In genomic region chr3:46406786-46407611, GRCh38 we compare ENCODE assay signal across 8 cellular contexts. TPM values are rescaled to one million over a fixed set of nuclear protein-coding genes. Genes with fewer than 3 reads are reported as not detected.
DNase-seq lines count a peak whose midpoint lies in the region; ATAC-seq and TF ChIP-seq lines count a peak whose summit lies in the region.

Gene CCR5AS, minus strand, starts transcription at chr3:46407066.
Gene CCRL2, plus strand, starts transcription at chr3:46407259. Its CDS starts 821 bp downstream, at chr3:46408080.

- ATAC-seq in IMR-90 (ENCODE audit: low read depth), result no peak; the same call in none of the 2 replicates
- ATAC-seq in upper lobe of right lung, result peak; percentile 88
- ATAC-seq in HG02610 (IDR thresholded peaks at IDR 0.05; ENCODE audit: unreplicated experiment), result no peak

- peak within 1 kb of the TSS; percentile 89 for H2AFZ ChIP-seq in IMR-90 (replicated peaks; ENCODE audit: low read length, poor library complexity)
- H2AFZ ChIP-seq in fibroblast of lung (ENCODE audit: low read length), result peak within 1 kb of the TSS; percentile 62

- H3K4me2 ChIP-seq in IMR-90 (ENCODE audit: low read depth, low read length) (peak within 1 kb of the TSS; percentile 60), fibroblast of lung (ENCODE audit: extremely low read depth, insufficient read depth, low read length) (peak within 1 kb of the TSS; percentile 75)

- peak within 1 kb of the TSS; percentile 85 for H2BK120ac ChIP-seq in IMR-90 (ENCODE audit: low read depth, low read length)

- no peaks in the 10 kb centered on the region for H3K79me2 ChIP-seq in fibroblast of lung (ENCODE audit: control insufficient read depth, insufficient read depth, low read length)

- no TSS peak for BruUV-seq in IMR-90 (replicated peaks; lab: Mats Ljungman, UMichigan)

- peak within 1 kb of the TSS; percentile 85 to 93 for H4K8ac ChIP-seq in IMR-90 (ENCODE audit: low read depth in 2 of 2, low read length in 2 of 2)

- CTCF ChIA-PET in IMR-90 (lab: Yijun Ruan, JAX), result interaction anchor here (0.6 kb wide), 1 partner anchor 20 kb away, joined by 3 read pairs; no protein-coding TSS in a partner anchor

- TF ChIP-seq RAD21 in IMR-90 (IDR thresholded peaks at IDR 0.05; ENCODE audit: low read length), result no peak

- 49% methylated on average over 9 of the region's 20 CpGs; no CpG with 5 or more reads in 1 of the 2 experiments for WGBS in IMR-90 (ENCODE audit: extremely low coverage in 2 of 2, insufficient read length in 1 of 2), 2 experiments

- H3K23ac ChIP-seq in IMR-90 (ENCODE audit: low read depth, low read length), result peak within 1 kb of the TSS; percentile 68; the same call in 1 of the 2 replicates

- H3K9ac ChIP-seq in IMR-90 (ENCODE audit: low read depth, low read length) (no peak within 1 kb of the TSS; the same call in 1 of the 2 replicates), fibroblast of lung (ENCODE audit: insufficient read depth, low read length) (peak within 1 kb of the TSS; percentile 33)

- DNase-seq in AG20443 (ENCODE audit: low spot score) (peak; percentile 71), IMR-90 (peak; percentile 69), fibroblast of lung (ENCODE audit: low read depth in 2 of 2) (peak; percentile 37 to 61), upper lobe of right lung (peak; percentile 80), COR-L47 (lab: John Stamatoyannopoulos, UW) (no peak)
- peak; percentile 22 to 31 for DNase-seq in activated CD4-positive, alpha-beta T cell treated with anti-CD3 and anti-CD28 coated beads, Interleukin-2, amount 50 U/mL, for 48 hours

- H4K91ac ChIP-seq in IMR-90 (ENCODE audit: insufficient read depth, low read depth, low read length), result peak within 1 kb of the TSS; percentile 89

- H3K9me1 ChIP-seq in IMR-90 (ENCODE audit: insufficient read depth, low read length), result peaks cover 8% of the 10 kb centered on the region

- H3K4me1 ChIP-seq in IMR-90 (ENCODE audit: control insufficient read depth, insufficient read depth, low read length) (peaks cover 19% of the 10 kb centered on the region), fibroblast of lung (ENCODE audit: control insufficient read depth, extremely low read depth, insufficient read depth, low read length) (peaks cover 21% of the 10 kb centered on the region), neutrophil (ENCODE audit: control insufficient read depth in 1 of 2, insufficient read depth in 1 of 2, low read depth in 1 of 2, low read length in 1 of 2) (peaks cover 33 to 34% of the 10 kb centered on the region in 2 experiments), upper lobe of right lung (peaks cover 44% of the 10 kb centered on the region)

- peak within 1 kb of the TSS; percentile 98 for H2AK5ac ChIP-seq in IMR-90 (ENCODE audit: low read depth, low read length)

- TF ChIP-seq POLR2A in IMR-90 (IDR thresholded peaks at IDR 0.05; ENCODE audit: low read depth, low read length), result no peak

- H2AK9ac ChIP-seq in IMR-90 (replicated peaks; ENCODE audit: low read depth, low read length, poor library complexity), result peak within 1 kb of the TSS; percentile 44

- H3K4ac ChIP-seq in IMR-90 (ENCODE audit: low read depth, low read length), result peak within 1 kb of the TSS; percentile 92

- peak within 1 kb of the TSS; percentile 22 for H2BK5ac ChIP-seq in IMR-90 (ENCODE audit: low read depth, low read length, poor library complexity, severe bottlenecking)

- dilution Hi-C loops in IMR-90 (cut with HindIII; ENCODE audit: low sequenced_read_pairs, unreplicated experiment), result no loop called here

- peak within 1 kb of the TSS; percentile 92 for H4K5ac ChIP-seq in IMR-90 (ENCODE audit: low read depth, low read length)

- H3K27ac ChIP-seq in IMR-90 (ENCODE audit: insufficient read depth, low read length) (peak within 1 kb of the TSS; percentile 4; the same call in 1 of the 2 replicates), fibroblast of lung (ENCODE audit: insufficient read depth, low read length) (peak within 1 kb of the TSS; percentile 59), neutrophil (peak within 1 kb of the TSS; percentile 83), upper lobe of right lung (peak within 1 kb of the TSS; percentile 93)

- no peak within 1 kb of the TSS for H3K56ac ChIP-seq in IMR-90 (ENCODE audit: extremely low read depth, insufficient read depth, low read length)

- H3K4me3 ChIP-seq in IMR-90 (ENCODE audit: insufficient read depth, low read depth, low read length) (no peak within 1 kb of the TSS), fibroblast of lung (replicated peaks in 1 of 4; ENCODE audit: control extremely low read depth in 1 of 4, insufficient read depth in 1 of 4, low read depth in 3 of 4, low read length in 4 of 4) (peak within 1 kb of the TSS in 3 of 4 experiments; percentile 3 to 37 (median 8)), neutrophil (ENCODE audit: low read depth in 1 of 2, low read length in 1 of 2) (peak within 1 kb of the TSS; percentile 18 to 45), upper lobe of right lung (peak within 1 kb of the TSS; percentile 52)

- peak within 1 kb of the TSS; percentile 46; the same call in 2 of the 3 replicates for H2BK15ac ChIP-seq in IMR-90 (ENCODE audit: low read depth, low read length)

- intact Hi-C loops in IMR-90 (cut with micrococcal nuclease) (no loop called here), upper lobe of right lung (cut with DNase I) (no loop called here)

- H3K18ac ChIP-seq in IMR-90 (ENCODE audit: low read depth, low read length), result peak within 1 kb of the TSS; percentile 69

- no peaks in the 10 kb centered on the region for H3K36me3 ChIP-seq in IMR-90 (ENCODE audit: control insufficient read depth, insufficient read depth, low read length)
- no peaks in the 10 kb centered on the region for H3K36me3 ChIP-seq in fibroblast of lung (ENCODE audit: control insufficient read depth, insufficient read depth, low read length)
- H3K36me3 ChIP-seq in neutrophil, result no peaks in the 10 kb centered on the region
- peaks cover 8% of the 10 kb centered on the region for H3K36me3 ChIP-seq in upper lobe of right lung

- H3K27me3 ChIP-seq in IMR-90 (ENCODE audit: control insufficient read depth, insufficient read depth, low read length) (no peaks in the 10 kb centered on the region), fibroblast of lung (ENCODE audit: control insufficient read depth, insufficient read depth, low read length) (no peaks in the 10 kb centered on the region), neutrophil (no peaks in the 10 kb centered on the region), upper lobe of right lung (no peaks in the 10 kb centered on the region)

- TF ChIP-seq CTCF in IMR-90 (conservative IDR thresholded peaks at IDR 0.05; ENCODE audit: low read depth, low read length) (no peak), fibroblast of lung (conservative IDR thresholded peaks at IDR 0.05 in 1 of 2, IDR thresholded peaks at IDR 0.05 in 1 of 2; ENCODE audit: low read depth in 1 of 2, low read length in 2 of 2) (no peak), neutrophil (IDR thresholded peaks at IDR 0.05) (no peak), upper lobe of right lung (IDR thresholded peaks at IDR 0.05) (no peak)

- no peaks in the 10 kb centered on the region for H4K20me1 ChIP-seq in IMR-90 (ENCODE audit: insufficient read depth, low read length)
- H4K20me1 ChIP-seq in fibroblast of lung (ENCODE audit: control insufficient read depth, extremely low read depth, insufficient read depth, low read length), result no peaks in the 10 kb centered on the region

- no peaks in the 10 kb centered on the region for H3K9me3 ChIP-seq in IMR-90 (ENCODE audit: control insufficient read depth, insufficient read depth, low read length)
- H3K9me3 ChIP-seq in fibroblast of lung (ENCODE audit: control insufficient read depth, insufficient read depth, low read depth, low read length), result no peaks in the 10 kb centered on the region
- no peaks in the 10 kb centered on the region for H3K9me3 ChIP-seq in neutrophil
- no peaks in the 10 kb centered on the region for H3K9me3 ChIP-seq in upper lobe of right lung

- peaks cover 0 to 4% of the 10 kb centered on the region in 2 experiments; a peak in 1 of 4 replicates for H3K79me1 ChIP-seq in IMR-90 (ENCODE audit: low read depth in 1 of 2, low read length in 2 of 2)

- H3K14ac ChIP-seq in IMR-90 (replicated peaks; ENCODE audit: low read depth, low read length), result peak within 1 kb of the TSS; percentile 83

- H2BK20ac ChIP-seq in IMR-90 (ENCODE audit: low read depth, low read length), result peak within 1 kb of the TSS; percentile 73

- in situ Hi-C loops in IMR-90 (cut with MboI; ENCODE audit: low sequenced_read_pairs), result no loop called here

- POLR2A ChIA-PET in IMR-90 (lab: Charles Lee; ENCODE audit: unreplicated experiment), result no interaction called here

TF ChIP-seq in IMR-90, 13 proteins besides CTCF, POLR2A, EP300 and RAD21:
- TF ChIP-seq CEBPB (IDR thresholded peaks at IDR 0.05; ENCODE audit: low read depth, low read length), result no peak
- TF ChIP-seq RFX5 (IDR thresholded peaks at IDR 0.05; ENCODE audit: low read depth, low read length), result no peak
- no peak for TF ChIP-seq ELK1 (IDR thresholded peaks at IDR 0.05; ENCODE audit: borderline replicate concordance, low read depth, low read length)
- TF ChIP-seq MAZ (IDR thresholded peaks at IDR 0.05; ENCODE audit: borderline replicate concordance, low read depth, low read length), result no peak
- TF ChIP-seq RCOR1 (IDR thresholded peaks at IDR 0.05; ENCODE audit: insufficient replicate concordance, low read length), result no peak
- no peak for TF ChIP-seq SMC3 (IDR thresholded peaks at IDR 0.05; ENCODE audit: low read depth, low read length)

RNA-seq across cellular contexts. Expression of gene CCRL2, which starts in this region (rescaled TPM):
- total RNA-seq in IMR-90 (2012; rRNA removed) (0.28 and 0.36 TPM in 2 replicates), fibroblast of lung (0.26 and 0.33 TPM in 2 replicates), upper lobe of right lung (28.5 TPM)
- polyA plus RNA-seq in IMR-90 (2012; rRNA removed) (0.16 and 0.29 TPM in 2 replicates), fibroblast of lung (0.46 and 3.7 TPM in 2 replicates)
- 0.09 and 0.12 TPM in 2 replicates for polyA plus RNA-seq in IMR-90 (2012; cell fraction: cytosol; rRNA removed)
- polyA plus RNA-seq in IMR-90 (2012; cell fraction: nucleus; rRNA removed; ENCODE audit: low replicate concordance), result 0.05 and 0.31 TPM in 2 replicates
- polyA plus RNA-seq in fibroblast of lung (2012), result 0.23 and 1.8 TPM in 2 replicates
- polyA minus RNA-seq in fibroblast of lung (ENCODE audit: low replicate concordance), result 0.86 and 1.1 TPM in 2 replicates

Comparison
In these comparisons a context has a peak if more than half of its experiments do, and no peak if none do; other contexts are left out.
1. RNA of gene CCRL2 (total RNA-seq): 28.5 TPM in upper lobe of right lung (single experiment); 0.28 to 0.36 TPM in IMR-90 and 0.26 to 0.33 TPM in fibroblast of lung; every median in the first group is over 10 times any median in the second.
2. H3K27ac ChIP-seq: peak in every context shown above with its lines; median percentile 93 in upper lobe of right lung; 83 in neutrophil; 59 in fibroblast of lung; 4 in IMR-90.